Comparison of ENCODE assay signal across 22 cellular contexts in genomic region chr5:39772307-39772706, GRCh38.
"Had no signal": no experiment of that assay in that cellular context is flagged by ENCODE, and none has a peak within 500 bp of the region (broad histone marks: within the 10 kb centered on the region; RNA-seq: fewer than 3 reads in every experiment).

No MANE protein-coding gene starts in this region.

- H3K36me3 ChIP-seq: brain microvascular endothelial cell, left ventricle myocardium inferior, neutrophil, right lobe of liver, tibial artery had no signal

- H3K4me3 ChIP-seq: left ventricle myocardium inferior, right lobe of liver, skin epidermis, tibial artery had no signal

- H3K9ac ChIP-seq: parathyroid adenoma had no signal

- H3K79me2 ChIP-seq: parathyroid adenoma had no signal

- H3K27ac Mint-ChIP-seq: activated CD8-positive, alpha-beta T cell treated with anti-CD3 and anti-CD28 coated beads, Interleukin-2, amount 10 ng/mL, durations not matched to agents 7 days and 5 days; activated naive CD4-positive, alpha-beta T cell treated with anti-CD3 and anti-CD28 coated beads, Interleukin-2, amount 50 U/mL, for 72 hours; natural killer cell treated with Interleukin-12 subunit alpha and Interleukin-12 subunit beta and Interleukin-15 and Interleukin-18, amount 100 ng/mL, for 72 hours; stimulated activated effector memory CD8-positive, alpha-beta T cell treated with anti-CD3 and anti-CD28 coated beads, Interleukin-12 subunit alpha, Interleukin-12 subunit beta, amount 100 ng/mL, for 72 hours; stimulated activated naive CD8-positive, alpha-beta T cell treated with anti-CD3 and anti-CD28 coated beads, Interleukin-15, amount 100 ng/mL, for 72 hours had no signal

- DNase-seq: activated CD4-positive, alpha-beta T cell treated with anti-CD3 and anti-CD28 coated beads, Interleukin-2, amount 50 U/mL, for 1 hour; activated CD4-positive, CD25-positive, alpha-beta regulatory T cell treated with anti-CD3 and anti-CD28 coated beads, Interleukin-2, amount 50 U/mL, for 72 hours; activated CD8-positive, alpha-beta T cell treated with anti-CD3 and anti-CD28 coated beads, Interleukin-2, amount 10 ng/mL, durations not matched to agents 7 days and 5 days; activated gamma-delta T cell treated with Interleukin-2 at 50 U/mL for 16 hours; aorta; brain microvascular endothelial cell; central memory CD4-positive, alpha-beta T cell; dermis blood vessel endothelial cell; effector CD8-positive, alpha-beta T cell; hippocampal formation; left ventricle myocardium inferior; right lobe of liver; stimulated activated CD4-positive, alpha-beta T cell treated with anti-CD3 and anti-CD28 coated beads, Interleukin-2, amount 100 ng/mL, for 24 hours; stimulated activated naive CD8-positive, alpha-beta T cell treated with anti-CD3 and anti-CD28 coated beads, Interleukin-15, amount 100 ng/mL, for 72 hours; tibial artery had no signal

- ATAC-seq: activated CD8-positive, alpha-beta T cell treated with anti-CD3 and anti-CD28 coated beads, Interleukin-2, amount 10 ng/mL, durations not matched to agents 7 days and 5 days; activated naive CD4-positive, alpha-beta T cell treated with anti-CD3 and anti-CD28 coated beads, Interleukin-2, amount 50 U/mL, for 72 hours; natural killer cell treated with Interleukin-12 subunit alpha and Interleukin-12 subunit beta and Interleukin-15 and Interleukin-18, amount 100 ng/mL, for 72 hours; right lobe of liver; stimulated activated effector memory CD8-positive, alpha-beta T cell treated with anti-CD3 and anti-CD28 coated beads, Interleukin-12 subunit alpha, Interleukin-12 subunit beta, amount 100 ng/mL, for 72 hours; stimulated activated naive CD8-positive, alpha-beta T cell treated with anti-CD3 and anti-CD28 coated beads, Interleukin-15, amount 100 ng/mL, for 72 hours had no signal

- H3K36me3 Mint-ChIP-seq: activated naive CD4-positive, alpha-beta T cell treated with anti-CD3 and anti-CD28 coated beads, Interleukin-2, amount 50 U/mL, for 72 hours; natural killer cell treated with Interleukin-12 subunit alpha and Interleukin-12 subunit beta and Interleukin-15 and Interleukin-18, amount 100 ng/mL, for 72 hours; stimulated activated effector memory CD8-positive, alpha-beta T cell treated with anti-CD3 and anti-CD28 coated beads, Interleukin-12 subunit alpha, Interleukin-12 subunit beta, amount 100 ng/mL, for 72 hours had no signal

- H3K4me1 Mint-ChIP-seq: stimulated activated effector memory CD8-positive, alpha-beta T cell treated with anti-CD3 and anti-CD28 coated beads, Interleukin-12 subunit alpha, Interleukin-12 subunit beta, amount 100 ng/mL, for 72 hours; stimulated activated naive CD8-positive, alpha-beta T cell treated with anti-CD3 and anti-CD28 coated beads, Interleukin-15, amount 100 ng/mL, for 72 hours had no signal

- H3K27ac ChIP-seq: brain microvascular endothelial cell, left ventricle myocardium inferior, neutrophil, parathyroid adenoma, right lobe of liver, skin epidermis, tibial artery, VCaP had no signal

- H3K27me3 ChIP-seq: brain microvascular endothelial cell, neutrophil, right lobe of liver, tibial artery had no signal

- H3K4me1 ChIP-seq: left ventricle myocardium inferior, parathyroid adenoma, right lobe of liver had no signal

- H3K4me3 Mint-ChIP-seq: activated CD8-positive, alpha-beta T cell treated with anti-CD3 and anti-CD28 coated beads, Interleukin-2, amount 10 ng/mL, durations not matched to agents 7 days and 5 days; natural killer cell treated with Interleukin-12 subunit alpha and Interleukin-12 subunit beta and Interleukin-15 and Interleukin-18, amount 100 ng/mL, for 72 hours; stimulated activated effector memory CD8-positive, alpha-beta T cell treated with anti-CD3 and anti-CD28 coated beads, Interleukin-12 subunit alpha, Interleukin-12 subunit beta, amount 100 ng/mL, for 72 hours; stimulated activated naive CD8-positive, alpha-beta T cell treated with anti-CD3 and anti-CD28 coated beads, Interleukin-15, amount 100 ng/mL, for 72 hours had no signal

- H3K9me3 Mint-ChIP-seq: activated naive CD4-positive, alpha-beta T cell treated with anti-CD3 and anti-CD28 coated beads, Interleukin-2, amount 50 U/mL, for 72 hours; natural killer cell treated with Interleukin-12 subunit alpha and Interleukin-12 subunit beta and Interleukin-15 and Interleukin-18, amount 100 ng/mL, for 72 hours; stimulated activated effector memory CD8-positive, alpha-beta T cell treated with anti-CD3 and anti-CD28 coated beads, Interleukin-12 subunit alpha, Interleukin-12 subunit beta, amount 100 ng/mL, for 72 hours; stimulated activated naive CD8-positive, alpha-beta T cell treated with anti-CD3 and anti-CD28 coated beads, Interleukin-15, amount 100 ng/mL, for 72 hours had no signal
